Comparison of ENCODE assay signal across 1 cellular context in genomic region chr19:3035542-3036118, GRCh38.
TF ChIP-seq lines count a peak whose summit lies in the region.

No MANE protein-coding gene starts in this region.

TF ChIP-seq in IMR-90, 13 proteins besides CTCF, POLR2A, EP300 and RAD21 (continued from another document):
- TF ChIP-seq MAZ (IDR thresholded peaks at IDR 0.05; ENCODE audit: borderline replicate concordance, low read depth, low read length) (peak; percentile 56; the same call in 1 of the 2 replicates), RFX5 (IDR thresholded peaks at IDR 0.05; ENCODE audit: low read depth, low read length) (peak; percentile 40; the same call in 1 of the 2 replicates), FOS (IDR thresholded peaks at IDR 0.05; ENCODE audit: low read depth, low read length) (peak; percentile 78; the same call in 1 of the 2 replicates)
